In genomic region chr20:39839406-39840119, GRCh38 we compare ENCODE assay signal across 23 cellular contexts.
DNase-seq lines count a peak whose midpoint lies in the region; ATAC-seq, FAIRE-seq and TF ChIP-seq lines count a peak whose summit lies in the region.
"Had no signal": no experiment of that assay in that cellular context is flagged by ENCODE, and none has a peak within 500 bp of the region (broad histone marks: within the 10 kb centered on the region; RNA-seq: fewer than 3 reads in every experiment).

No MANE protein-coding gene starts in this region.

- H3K36me3 Mint-ChIP-seq in HFFc6 (ENCODE audit: low read depth) = no peaks in the 10 kb centered on the region

- peak overlapping the region; percentile 74 for H2AFZ ChIP-seq in parathyroid adenoma

- H3K4me3 ChIP-seq in RWPE2 (ENCODE audit: severe bottlenecking) (no peak overlapping the region), parathyroid adenoma (ENCODE audit: low read depth, low read length) (no peak overlapping the region), testis (no peak overlapping the region)
- H3K4me3 ChIP-seq: BLaER1 treated with 17β-estradiol and CSF1 and Interleukin-3, amounts not matched to agents 10 nM and 100 nM; SK-N-MC had no signal

- H3K4me3 Mint-ChIP-seq in HFFc6 = no peak overlapping the region
- H3K4me3 Mint-ChIP-seq: CD4-positive, alpha-beta T cell had no signal

- TF ChIP-seq POLR2A in testis (IDR thresholded peaks at IDR 0.05) = no peak

- 57 to 78% methylated on average over 7 to 9 of the region's 9 CpGs for WGBS in testis, 2 donors

- H3K9me3 Mint-ChIP-seq in HFFc6 = peaks cover 4% of the 10 kb centered on the region; the same call in 1 of the 2 replicates
- H3K9me3 Mint-ChIP-seq: CD4-positive, alpha-beta T cell had no signal

- peak; percentile 58 for FAIRE-seq in HTR-8/SVneo (lab: Jason Lieb, UNC)
- FAIRE-seq: GM12892 had no signal

- no peaks in the 10 kb centered on the region for H3K36me3 ChIP-seq in RWPE2 (ENCODE audit: low read depth)
- H3K36me3 ChIP-seq in parathyroid adenoma (ENCODE audit: control insufficient read depth, insufficient read depth, low read length) = no peaks in the 10 kb centered on the region
- H3K36me3 ChIP-seq in testis (ENCODE audit: low read depth, missing control alignments) = no peaks in the 10 kb centered on the region
- H3K36me3 ChIP-seq: BLaER1 treated with 17β-estradiol and CSF1 and Interleukin-3, amounts not matched to agents 10 nM and 100 nM had no signal

- no peaks in the 10 kb centered on the region for H3K79me2 ChIP-seq in parathyroid adenoma

- no peak overlapping the region for H3K9ac ChIP-seq in parathyroid adenoma
- H3K9ac ChIP-seq: BLaER1 treated with 17β-estradiol and CSF1 and Interleukin-3, amounts not matched to agents 10 nM and 100 nM had no signal

- no peaks in the 10 kb centered on the region for H3K27me3 ChIP-seq in RWPE2 (ENCODE audit: insufficient read depth, poor library complexity, severe bottlenecking)
- no peaks in the 10 kb centered on the region for H3K27me3 ChIP-seq in parathyroid adenoma (ENCODE audit: control insufficient read depth, insufficient read depth, low read length)
- no peaks in the 10 kb centered on the region for H3K27me3 ChIP-seq in testis
- H3K27me3 ChIP-seq: BLaER1 treated with 17β-estradiol and CSF1 and Interleukin-3, amounts not matched to agents 10 nM and 100 nM had no signal

- intact Hi-C loops in testis (cut with DNase I; ENCODE audit: low total_unique reads) = no loop called here

- H3K27me3 Mint-ChIP-seq in HFFc6 (ENCODE audit: insufficient read depth) = peaks cover 1% of the 10 kb centered on the region; the same call in 1 of the 2 replicates
- H3K27me3 Mint-ChIP-seq: CD4-positive, alpha-beta T cell had no signal

- no peak overlapping the region for H3K4me2 ChIP-seq in parathyroid adenoma (ENCODE audit: low read length)
- H3K4me2 ChIP-seq: BLaER1 treated with 17β-estradiol and CSF1 and Interleukin-3, amounts not matched to agents 10 nM and 100 nM had no signal

- DNase-seq in HTR-8/SVneo (ENCODE audit: insufficient read length, low spot score) (no peak), RWPE2 (ENCODE audit: low spot score) (no peak), left kidney (ENCODE audit: low read depth, low spot score) (peak; percentile 90), DMS153 treated with DMSO at 0.1 percent for 48 hours (lab: John Stamatoyannopoulos, UW; ENCODE audit: unreplicated experiment) (no peak), HFFc6 (no peak), testis (no peak)
- DNase-seq: AML-193; CD4-positive, alpha-beta T cell; DMS79; EL; H7; KBM-7; MV-4-11; NCI-H2029; NCI-H446 treated with DMSO at 0.1 percent for 48 hours; NCI-H526; SHP77 treated with DMSO at 0.1 percent for 48 hours had no signal

- no peak for TF ChIP-seq CTCF in RWPE2 (IDR thresholded peaks at IDR 0.05; ENCODE audit: poor library complexity, severe bottlenecking)
- no peak for TF ChIP-seq CTCF in parathyroid adenoma (IDR thresholded peaks at IDR 0.05)
- TF ChIP-seq CTCF in HFFc6 (IDR thresholded peaks at IDR 0.05) = no peak
- no peak for TF ChIP-seq CTCF in testis (IDR thresholded peaks at IDR 0.05)

- no peak overlapping the region for H3K27ac Mint-ChIP-seq in HFFc6
- H3K27ac Mint-ChIP-seq: CD4-positive, alpha-beta T cell had no signal

- no peak overlapping the region for H3K27ac ChIP-seq in RWPE2 (ENCODE audit: poor library complexity, severe bottlenecking)
- peak overlapping the region; percentile 74 for H3K27ac ChIP-seq in parathyroid adenoma
- no peak overlapping the region for H3K27ac ChIP-seq in testis
- H3K27ac ChIP-seq: BLaER1 treated with 17β-estradiol and CSF1 and Interleukin-3, amounts not matched to agents 10 nM and 100 nM; RWPE1; SK-N-MC had no signal

- H3K4me1 Mint-ChIP-seq in HFFc6 (ENCODE audit: low read depth) = no peaks in the 10 kb centered on the region

- no peaks in the 10 kb centered on the region for H3K9me3 ChIP-seq in RWPE2 (ENCODE audit: severe bottlenecking)
- no peaks in the 10 kb centered on the region for H3K9me3 ChIP-seq in parathyroid adenoma (ENCODE audit: control insufficient read depth, low read length)
- H3K9me3 ChIP-seq in testis = no peaks in the 10 kb centered on the region
- H3K9me3 ChIP-seq: BLaER1 treated with 17β-estradiol and CSF1 and Interleukin-3, amounts not matched to agents 10 nM and 100 nM had no signal

- H3K4me1 ChIP-seq in RWPE2 (ENCODE audit: insufficient read depth, poor library complexity, severe bottlenecking) = no peaks in the 10 kb centered on the region
- peaks cover 44% of the 10 kb centered on the region for H3K4me1 ChIP-seq in parathyroid adenoma
- H3K4me1 ChIP-seq in testis = no peaks in the 10 kb centered on the region

- ATAC-seq in RWPE2 (ENCODE audit: low read depth) = peak; percentile 35; the same call in 1 of the 3 replicates
- ATAC-seq: Panc1 had no signal
